In the genomic region with DNA sequence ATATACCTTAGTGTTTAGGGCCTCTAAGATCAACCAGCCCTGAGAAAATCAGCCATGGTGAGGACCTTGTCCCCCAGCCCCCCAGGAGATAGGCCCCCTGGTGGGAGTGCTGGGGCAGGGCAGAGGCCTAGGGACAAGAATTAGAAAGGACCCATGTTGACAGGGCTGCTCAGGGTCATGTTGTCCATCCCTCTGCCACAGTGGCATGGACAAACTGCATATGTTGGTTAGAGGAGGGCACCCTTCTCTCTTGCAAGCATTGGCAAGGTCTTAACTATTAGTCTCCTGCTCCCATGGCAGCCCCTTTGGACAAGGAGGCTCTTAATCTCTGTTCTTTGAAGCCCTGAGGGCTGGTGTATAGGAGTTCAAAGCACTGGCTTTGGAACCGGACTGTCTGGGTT, we compare ENCODE assay signal across 2 cellular contexts.
TF ChIP-seq lines count a peak whose summit lies in the region.

No MANE protein-coding gene starts in this region.

TF ChIP-seq in H1, 55 proteins besides CTCF, POLR2A, EP300 and RAD21:
- TF ChIP-seq, protein P1, sequence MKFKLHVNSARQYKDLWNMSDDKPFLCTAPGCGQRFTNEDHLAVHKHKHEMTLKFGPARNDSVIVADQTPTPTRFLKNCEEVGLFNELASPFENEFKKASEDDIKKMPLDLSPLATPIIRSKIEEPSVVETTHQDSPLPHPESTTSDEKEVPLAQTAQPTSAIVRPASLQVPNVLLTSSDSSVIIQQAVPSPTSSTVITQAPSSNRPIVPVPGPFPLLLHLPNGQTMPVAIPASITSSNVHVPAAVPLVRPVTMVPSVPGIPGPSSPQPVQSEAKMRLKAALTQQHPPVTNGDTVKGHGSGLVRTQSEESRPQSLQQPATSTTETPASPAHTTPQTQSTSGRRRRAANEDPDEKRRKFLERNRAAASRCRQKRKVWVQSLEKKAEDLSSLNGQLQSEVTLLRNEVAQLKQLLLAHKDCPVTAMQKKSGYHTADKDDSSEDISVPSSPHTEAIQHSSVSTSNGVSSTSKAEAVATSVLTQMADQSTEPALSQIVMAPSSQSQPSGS (IDR thresholded peaks at IDR 0.05; ENCODE audit: low read length), result no peak
- TF ChIP-seq TCF12 (IDR thresholded peaks at IDR 0.05; ENCODE audit: low read depth, low read length), result no peak

TF ChIP-seq in HEK293T, 16 proteins besides CTCF, POLR2A, EP300 and RAD21:
- TF ChIP-seq CTBP1 (IDR thresholded peaks at IDR 0.05; ENCODE audit: borderline replicate concordance) (no peak), BHLHE40 (IDR thresholded peaks at IDR 0.05; ENCODE audit: borderline replicate concordance) (no peak), FOXM1 (IDR thresholded peaks at IDR 0.05; ENCODE audit: borderline replicate concordance) (no peak), HDGF (IDR thresholded peaks at IDR 0.05; ENCODE audit: borderline replicate concordance) (no peak), ZNF384 (IDR thresholded peaks at IDR 0.05) (no peak), SP1 (IDR thresholded peaks at IDR 0.05) (no peak), PKNOX1 (IDR thresholded peaks at IDR 0.05) (no peak), NFRKB (IDR thresholded peaks at IDR 0.05) (no peak), FOXK2 (IDR thresholded peaks at IDR 0.05) (no peak), L3MBTL2 (conservative IDR thresholded peaks at IDR 0.05) (no peak), SUZ12 (IDR thresholded peaks at IDR 0.05) (no peak), FOXA1 (IDR thresholded peaks at IDR 0.05) (no peak), ARNT (IDR thresholded peaks at IDR 0.05) (no peak), LEF1 (IDR thresholded peaks at IDR 0.05; ENCODE audit: borderline replicate concordance) (no peak), ELF4 (IDR thresholded peaks at IDR 0.05) (no peak), TARDBP (IDR thresholded peaks at IDR 0.05) (no peak)
